In the genomic region with DNA sequence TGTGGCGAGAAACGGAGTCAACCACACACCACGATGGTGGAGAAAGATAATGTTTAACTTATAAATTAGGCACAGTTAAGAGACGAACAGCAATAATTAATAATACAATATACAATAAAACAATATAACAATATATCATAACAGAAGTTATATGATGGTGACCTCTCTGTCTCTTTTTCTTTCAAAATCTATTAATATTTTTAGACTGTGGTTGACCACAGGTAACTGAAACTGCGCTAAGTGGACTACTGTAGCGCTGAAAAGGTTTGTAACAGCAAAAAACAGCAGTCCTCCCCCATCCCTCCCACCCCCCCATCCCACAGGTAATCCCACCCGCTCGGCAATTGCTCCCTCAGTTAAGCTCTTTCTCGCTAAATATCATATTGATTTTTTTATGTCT, we compare ENCODE assay signal across 27 cellular contexts. TPM values are rescaled to one million over a fixed set of nuclear protein-coding genes. Genes with fewer than 3 reads are reported as not detected.
"Had no signal": no experiment of that assay in that cellular context is flagged by ENCODE, and none has a peak within 500 bp of the region (broad histone marks: within the 10 kb centered on the region; RNA-seq: fewer than 3 reads in every experiment).

No MANE protein-coding gene starts in this region.

- H3K27ac ChIP-seq: colonic mucosa, heart right ventricle, parathyroid adenoma, prostate gland, spleen, testis, transverse colon had no signal

- H3K9ac ChIP-seq: parathyroid adenoma had no signal

- H3K36me3 Mint-ChIP-seq: naive B cell had no signal

- H3K9me3 ChIP-seq: colonic mucosa, heart right ventricle, prostate gland, spleen, testis, transverse colon had no signal

- H3K27me3 ChIP-seq: colonic mucosa, testis had no signal

- H3K36me3 ChIP-seq: colonic mucosa, heart right ventricle, prostate gland, spleen, transverse colon had no signal

- H3K9me3 Mint-ChIP-seq: nephron progenitor cell had no signal

- ATAC-seq: esophagus mucosa; heart right ventricle; sciatic nerve; stimulated activated naive B cell treated with anti-CD40 and anti-IgM and Interleukin-4, amounts not matched to agents 10 μg/mL and 1 μg/mL and 100 μg/mL, for 72 hours; stimulated activated naive CD8-positive, alpha-beta T cell treated with anti-CD3 and anti-CD28 coated beads, Interleukin-15, amount 100 ng/mL, for 72 hours had no signal

- H2AFZ ChIP-seq: parathyroid adenoma had no signal

- H3K27ac Mint-ChIP-seq: nephron progenitor cell; stimulated activated naive CD8-positive, alpha-beta T cell treated with anti-CD3 and anti-CD28 coated beads, Interleukin-15, amount 100 ng/mL, for 72 hours had no signal

- DNase-seq: colonic mucosa; dermis blood vessel endothelial cell; heart right ventricle; hypothalamus; kidney glomerular epithelial cell; mesendoderm; naive B cell; nephron progenitor cell; retina; stimulated activated CD4-positive, alpha-beta T cell treated with anti-CD3 and anti-CD28 coated beads, Interleukin-15, amount 100 ng/mL, for 24 hours; stimulated activated CD4-positive, alpha-beta T cell treated with anti-CD3 and anti-CD28 coated beads, Interleukin-1b, Interleukin-23, amount 100 ng/mL, for 48 hours; stimulated activated CD4-positive, alpha-beta T cell treated with anti-CD3 and anti-CD28 coated beads, Interleukin-4, amount 100 ng/mL, for 24 hours; stimulated activated naive B cell treated with anti-CD40 and anti-IgM and Interleukin-4, amounts not matched to agents 10 μg/mL and 1 μg/mL and 100 μg/mL, for 72 hours; stimulated activated naive CD8-positive, alpha-beta T cell treated with anti-CD3 and anti-CD28 coated beads, Interleukin-15, amount 100 ng/mL, for 72 hours; testis; transverse colon had no signal

- H3K4me3 Mint-ChIP-seq: nephron progenitor cell; stimulated activated naive B cell treated with anti-CD40 and anti-IgM and Interleukin-4, amounts not matched to agents 10 μg/mL and 1 μg/mL and 100 μg/mL, for 72 hours; stimulated activated naive CD8-positive, alpha-beta T cell treated with anti-CD3 and anti-CD28 coated beads, Interleukin-15, amount 100 ng/mL, for 72 hours had no signal

- H3K4me1 ChIP-seq: colonic mucosa, parathyroid adenoma, prostate gland had no signal

- H3K4me3 ChIP-seq: colonic mucosa, heart right ventricle, prostate gland, spleen, testis, transverse colon had no signal

- H3K79me2 ChIP-seq: parathyroid adenoma had no signal

- H3K27me3 Mint-ChIP-seq: naive B cell; stimulated activated naive B cell treated with anti-CD40 and anti-IgM and Interleukin-4, amounts not matched to agents 10 μg/mL and 1 μg/mL and 100 μg/mL, for 72 hours; stimulated activated naive CD8-positive, alpha-beta T cell treated with anti-CD3 and anti-CD28 coated beads, Interleukin-15, amount 100 ng/mL, for 72 hours had no signal

RNA-seq across cellular contexts. Expression of a gene that starts 3.6 kb away (rescaled TPM):
- total RNA-seq: dermis blood vessel endothelial cell, esophagus mucosa, fibroblast of lung, heart right ventricle, lung microvascular endothelial cell, sciatic nerve, skeletal muscle tissue, subcutaneous adipose tissue, ureter had no signal
- polyA plus RNA-seq: fibroblast of lung, heart right ventricle, liver had no signal
